1 cellular context compared by ENCODE assay signal in the genomic region with DNA sequence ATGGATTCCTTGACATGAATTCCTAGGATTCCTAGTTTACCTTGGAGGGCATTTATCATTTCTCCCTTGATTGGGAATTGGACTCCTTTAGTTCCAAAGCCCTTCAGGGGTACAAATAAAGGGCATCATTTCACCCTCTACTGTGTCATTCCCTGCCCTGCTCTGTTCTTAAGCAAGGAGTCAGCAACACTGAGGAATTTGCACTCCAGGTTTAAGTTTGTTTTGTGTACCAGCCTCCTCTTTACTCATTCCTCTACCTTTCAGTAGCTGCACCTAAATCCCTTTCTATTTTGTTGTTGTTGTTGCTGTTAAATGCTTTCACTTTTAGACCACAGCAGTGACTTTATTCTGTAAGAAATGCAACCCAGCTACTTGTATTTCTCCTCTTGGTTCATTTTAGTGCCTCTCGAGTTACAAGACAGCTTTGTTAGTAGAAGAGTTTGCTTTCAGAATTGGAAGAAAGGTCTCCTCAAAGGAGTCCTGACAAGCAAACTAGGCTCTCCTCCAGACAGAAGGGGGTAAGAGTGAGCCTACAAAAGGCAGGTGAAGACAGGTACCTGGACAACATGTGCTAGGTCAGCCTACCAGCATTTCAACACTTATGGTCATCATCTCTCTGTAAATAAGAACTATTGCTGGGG.
TF ChIP-seq lines count a peak whose summit lies in the region.

No MANE protein-coding gene starts in this region.

TF ChIP-seq in GM23338, 12 proteins besides CTCF, POLR2A, EP300 and RAD21:
- no peak for TF ChIP-seq CREB1 (CRISPR knock-in tag; IDR thresholded peaks at IDR 0.05; ENCODE audit: low read depth)
- no peak for TF ChIP-seq EZH2phosphoT487 (IDR thresholded peaks at IDR 0.05; ENCODE audit: unreplicated experiment)
- no peak for TF ChIP-seq EZH2 (IDR thresholded peaks at IDR 0.05; ENCODE audit: low read depth, unreplicated experiment)
- no peak for TF ChIP-seq ZNF114 (CRISPR knock-in tag; IDR thresholded peaks at IDR 0.05)
- no peak for TF ChIP-seq NANOG (IDR thresholded peaks at IDR 0.05; ENCODE audit: borderline replicate concordance)
- TF ChIP-seq, protein P1, sequence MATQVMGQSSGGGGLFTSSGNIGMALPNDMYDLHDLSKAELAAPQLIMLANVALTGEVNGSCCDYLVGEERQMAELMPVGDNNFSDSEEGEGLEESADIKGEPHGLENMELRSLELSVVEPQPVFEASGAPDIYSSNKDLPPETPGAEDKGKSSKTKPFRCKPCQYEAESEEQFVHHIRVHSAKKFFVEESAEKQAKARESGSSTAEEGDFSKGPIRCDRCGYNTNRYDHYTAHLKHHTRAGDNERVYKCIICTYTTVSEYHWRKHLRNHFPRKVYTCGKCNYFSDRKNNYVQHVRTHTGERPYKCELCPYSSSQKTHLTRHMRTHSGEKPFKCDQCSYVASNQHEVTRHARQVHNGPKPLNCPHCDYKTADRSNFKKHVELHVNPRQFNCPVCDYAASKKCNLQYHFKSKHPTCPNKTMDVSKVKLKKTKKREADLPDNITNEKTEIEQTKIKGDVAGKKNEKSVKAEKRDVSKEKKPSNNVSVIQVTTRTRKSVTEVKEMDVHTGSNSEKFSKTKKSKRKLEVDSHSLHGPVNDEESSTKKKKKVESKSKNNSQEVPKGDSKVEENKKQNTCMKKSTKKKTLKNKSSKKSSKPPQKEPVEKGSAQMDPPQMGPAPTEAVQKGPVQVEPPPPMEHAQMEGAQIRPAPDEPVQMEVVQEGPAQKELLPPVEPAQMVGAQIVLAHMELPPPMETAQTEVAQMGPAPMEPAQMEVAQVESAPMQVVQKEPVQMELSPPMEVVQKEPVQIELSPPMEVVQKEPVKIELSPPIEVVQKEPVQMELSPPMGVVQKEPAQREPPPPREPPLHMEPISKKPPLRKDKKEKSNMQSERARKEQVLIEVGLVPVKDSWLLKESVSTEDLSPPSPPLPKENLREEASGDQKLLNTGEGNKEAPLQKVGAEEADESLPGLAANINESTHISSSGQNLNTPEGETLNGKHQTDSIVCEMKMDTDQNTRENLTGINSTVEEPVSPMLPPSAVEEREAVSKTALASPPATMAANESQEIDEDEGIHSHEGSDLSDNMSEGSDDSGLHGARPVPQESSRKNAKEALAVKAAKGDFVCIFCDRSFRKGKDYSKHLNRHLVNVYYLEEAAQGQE (IDR thresholded peaks at IDR 0.05; ENCODE audit: unreplicated experiment) = no peak
- TF ChIP-seq, protein P2, sequence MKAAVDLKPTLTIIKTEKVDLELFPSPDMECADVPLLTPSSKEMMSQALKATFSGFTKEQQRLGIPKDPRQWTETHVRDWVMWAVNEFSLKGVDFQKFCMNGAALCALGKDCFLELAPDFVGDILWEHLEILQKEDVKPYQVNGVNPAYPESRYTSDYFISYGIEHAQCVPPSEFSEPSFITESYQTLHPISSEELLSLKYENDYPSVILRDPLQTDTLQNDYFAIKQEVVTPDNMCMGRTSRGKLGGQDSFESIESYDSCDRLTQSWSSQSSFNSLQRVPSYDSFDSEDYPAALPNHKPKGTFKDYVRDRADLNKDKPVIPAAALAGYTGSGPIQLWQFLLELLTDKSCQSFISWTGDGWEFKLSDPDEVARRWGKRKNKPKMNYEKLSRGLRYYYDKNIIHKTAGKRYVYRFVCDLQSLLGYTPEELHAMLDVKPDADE (IDR thresholded peaks at IDR 0.05) = no peak
- TF ChIP-seq ZNF331 (CRISPR knock-in tag; IDR thresholded peaks at IDR 0.05; ENCODE audit: low read depth) = no peak
